ENCODE assay signal across 8 cellular contexts in genomic region chr22:29765905-29766631, GRCh38. TPM values are rescaled to one million over a fixed set of nuclear protein-coding genes. Genes with fewer than 3 reads are reported as not detected.
A peak's percentile ranks its signal among the peaks of the same experiment; 100 is the strongest.
DNase-seq lines count a peak whose midpoint lies in the region; ATAC-seq and TF ChIP-seq lines count a peak whose summit lies in the region.

No MANE protein-coding gene starts in this region.

- H3F3A ChIP-seq in SK-N-SH (replicated peaks; ENCODE audit: insufficient read depth), result peaks cover 5% of the 10 kb centered on the region

- peak overlapping the region; percentile 99 for H3K27ac Mint-ChIP-seq in neural crest cell (ENCODE audit: unreplicated experiment)

- DNase-seq in DMS 273 (lab: John Stamatoyannopoulos, UW; ENCODE audit: unreplicated experiment) (peak; percentile 41), DMS 273 treated with DMSO at 0.1 percent for 48 hours (lab: John Stamatoyannopoulos, UW) (no peak), SK-N-SH (peak; percentile 39), neural crest cell (ENCODE audit: low read depth, low spot score) (no peak), kidney glomerular epithelial cell (lab: John Stamatoyannopoulos, UW) (no peak), NCI-H187 treated with DMSO at 0.1 percent for 48 hours (lab: John Stamatoyannopoulos, UW) (no peak)

- CTCF ChIA-PET in SK-N-SH (lab: Yijun Ruan, JAX), result interaction anchor here (1.1 to 1.4 kb wide), 4 partner anchors 23 to 239 kb away, joined by 3 to 6 read pairs (median 4); no protein-coding TSS in a partner anchor

- H3K9ac ChIP-seq in SK-N-SH (peak overlapping the region; percentile 91), endocrine pancreas (ENCODE audit: control insufficient read depth, insufficient read depth, low read length) (peak overlapping the region; percentile 66)

- H3K36me3 ChIP-seq in SK-N-SH (replicated peaks in 1 of 2; ENCODE audit: control insufficient read depth in 1 of 2, insufficient read depth in 2 of 2, low read length in 1 of 2) (peaks cover 10 to 22% of the 10 kb centered on the region in 2 experiments), endocrine pancreas (ENCODE audit: control insufficient read depth, insufficient read depth, low read length) (no peaks in the 10 kb centered on the region)

- no peak for TF ChIP-seq EP300 in SK-N-SH (IDR thresholded peaks at IDR 0.05; ENCODE audit: borderline replicate concordance in 1 of 2, low read depth in 1 of 2, low read length in 1 of 2)

- H3K79me2 ChIP-seq in SK-N-SH (ENCODE audit: insufficient read depth), result peaks cover 47% of the 10 kb centered on the region

- no peak for TF ChIP-seq CTCF in SK-N-SH (IDR thresholded peaks at IDR 0.05)
- TF ChIP-seq CTCF in neural crest cell (conservative IDR thresholded peaks at IDR 0.05), result no peak

- peak overlapping the region; percentile 70 to 73; a peak in 3 of 4 replicates for H3K27ac ChIP-seq in SK-N-SH (ENCODE audit: low read depth in 2 of 2, low read length in 1 of 2)

- H3K27me3 ChIP-seq in SK-N-SH (ENCODE audit: insufficient read depth) (no peaks in the 10 kb centered on the region), endocrine pancreas (ENCODE audit: control insufficient read depth, insufficient read depth, low read length) (no peaks in the 10 kb centered on the region)

- TF ChIP-seq RAD21 in SK-N-SH (IDR thresholded peaks at IDR 0.05; ENCODE audit: low read length), result no peak

- no peaks in the 10 kb centered on the region for H3K27me3 Mint-ChIP-seq in neural crest cell (ENCODE audit: low read depth)

- no peaks in the 10 kb centered on the region for H4K20me1 ChIP-seq in SK-N-SH (ENCODE audit: insufficient read depth)

- 71% methylated on average over 14 of the region's 15 CpGs for WGBS in SK-N-SH (ENCODE audit: low lambda C conversion rate)

- peak overlapping the region; percentile 99 for H3K4me3 Mint-ChIP-seq in neural crest cell

- no peaks in the 10 kb centered on the region for H3K9me3 Mint-ChIP-seq in neural crest cell

- H3K9me3 ChIP-seq in SK-N-SH, result no peaks in the 10 kb centered on the region
- no peaks in the 10 kb centered on the region for H3K9me3 ChIP-seq in endocrine pancreas (ENCODE audit: control insufficient read depth, low read length)

- peak overlapping the region; percentile 92 for H3K4me2 ChIP-seq in SK-N-SH

- H3K4me3 ChIP-seq in SK-N-SH (ENCODE audit: low read depth in 2 of 2, low read length in 1 of 2) (peak overlapping the region; percentile 84 to 89), endocrine pancreas (ENCODE audit: control insufficient read depth, insufficient read depth, low read length) (peak overlapping the region; percentile 93)

- H3K36me3 Mint-ChIP-seq in neural crest cell (ENCODE audit: low read depth), result peaks cover 2% of the 10 kb centered on the region

- peaks cover 0 to 15% of the 10 kb centered on the region in 2 experiments; a peak in 2 of 4 replicates for H3K4me1 ChIP-seq in SK-N-SH (ENCODE audit: control insufficient read depth in 1 of 2, insufficient read depth in 2 of 2, low read depth in 1 of 2, low read length in 1 of 2)
- H3K4me1 ChIP-seq in endocrine pancreas (ENCODE audit: control insufficient read depth, insufficient read depth, low read length), result peaks cover 7% of the 10 kb centered on the region

- POLR2A ChIA-PET in SK-N-SH (lab: Yijun Ruan, JAX), result interaction anchor here (0.6 to 1.2 kb wide), 5 partner anchors 16 to 191 kb away, joined by 3 to 4 read pairs (median 3); partner anchors contain the start of gene ASCC2

- peak overlapping the region; percentile 80 for H2AFZ ChIP-seq in SK-N-SH (ENCODE audit: low read depth)

- ATAC-seq in HG02981 (IDR thresholded peaks at IDR 0.05; ENCODE audit: unreplicated experiment), result peak; percentile 17

- no peaks in the 10 kb centered on the region for H3K9me2 ChIP-seq in SK-N-SH

- H3K4me1 Mint-ChIP-seq in neural crest cell, result peaks cover 28% of the 10 kb centered on the region

TF ChIP-seq in SK-N-SH, 30 proteins besides CTCF, POLR2A, EP300 and RAD21:
- TF ChIP-seq MAX (IDR thresholded peaks at IDR 0.05; ENCODE audit: low read depth) (no peak), REST (IDR thresholded peaks at IDR 0.05; ENCODE audit: low read depth, low read length) (no peak)

RNA-seq across cellular contexts. Expression of gene ZMAT5, which starts 0.7 kb away (rescaled TPM):
- polyA plus RNA-seq in SK-N-SH (2012; rRNA removed), result 33.5 and 35.0 TPM in 2 replicates
- polyA plus RNA-seq in SK-N-SH (2012; cell fraction: cytosol; rRNA removed), result 15.9 and 25.0 TPM in 2 replicates
- polyA plus RNA-seq in SK-N-SH (2012; cell fraction: nucleus; rRNA removed), result 16.8 and 18.9 TPM in 2 replicates
- 25.3 and 26.2 TPM in 2 replicates for total RNA-seq in neural crest cell

RNA-seq across cellular contexts. Expression of gene UQCR10, which starts 1.1 kb away (rescaled TPM):
- polyA plus RNA-seq in SK-N-SH (2012; rRNA removed), result 229 and 248 TPM in 2 replicates
- 183 and 224 TPM in 2 replicates for polyA plus RNA-seq in SK-N-SH (2012; cell fraction: cytosol; rRNA removed)
- 70.0 and 99.9 TPM in 2 replicates for polyA plus RNA-seq in SK-N-SH (2012; cell fraction: nucleus; rRNA removed)
- total RNA-seq in neural crest cell, result 116 and 120 TPM in 2 replicates

RNA-seq across cellular contexts. Expression of gene CABP7, which starts 46.3 kb away (rescaled TPM):
- polyA plus RNA-seq in SK-N-SH (2012; rRNA removed), result 0.72 and 0.73 TPM in 2 replicates
- 0.42 and 0.55 TPM in 2 replicates for polyA plus RNA-seq in SK-N-SH (2012; cell fraction: cytosol; rRNA removed)
- 1.0 and 1.2 TPM in 2 replicates for polyA plus RNA-seq in SK-N-SH (2012; cell fraction: nucleus; rRNA removed)
- not detected in 2 replicates for total RNA-seq in neural crest cell

Comparison
In these comparisons a context has a peak if more than half of its experiments do, and no peak if none do; other contexts are left out.
1. DNase-seq: peak in DMS 273 (single experiment) and SK-N-SH (single experiment); none in DMS 273 treated with DMSO at 0.1 percent for 48 hours (single experiment), neural crest cell (single experiment), kidney glomerular epithelial cell (single experiment) and NCI-H187 treated with DMSO at 0.1 percent for 48 hours (single experiment).